8 cellular contexts compared by ENCODE assay signal in the genomic region with DNA sequence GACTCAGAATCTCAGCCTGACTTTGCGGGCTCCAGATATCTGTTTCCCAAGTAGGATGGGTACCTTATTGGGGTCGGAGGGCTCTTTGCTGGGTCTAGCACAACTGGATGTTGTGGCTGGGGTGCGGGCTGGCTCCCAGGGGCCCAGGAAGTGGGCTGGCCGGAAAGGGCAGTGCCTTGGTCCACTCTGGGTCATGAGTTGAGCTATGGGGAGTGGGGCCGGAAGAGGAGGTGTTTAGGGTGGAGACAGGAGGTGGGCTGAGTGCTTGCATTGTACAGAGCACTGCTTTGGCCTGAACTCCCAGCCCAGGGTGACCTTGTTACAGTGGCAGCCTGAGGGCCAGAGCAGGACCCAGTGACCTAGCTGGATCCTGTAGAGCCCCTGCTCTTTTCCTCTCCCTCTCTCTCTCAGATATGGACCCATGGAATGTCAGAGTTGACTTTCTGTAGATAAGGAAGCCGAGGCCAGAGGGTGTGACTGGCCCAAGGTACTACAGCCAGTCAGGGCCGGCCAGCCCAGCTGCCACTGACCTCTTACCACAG. TPM values are rescaled to one million over a fixed set of nuclear protein-coding genes. Genes with fewer than 3 reads are reported as not detected.
DNase-seq lines count a peak whose midpoint lies in the region; ATAC-seq and TF ChIP-seq lines count a peak whose summit lies in the region.

No MANE protein-coding gene starts in this region.

- H3K9me3 Mint-ChIP-seq in naive B cell, result peaks cover 0 to 1% (median 0%) of the 10 kb centered on the region in 7 donors

- H3K27ac ChIP-seq in ectodermal cell (ENCODE audit: insufficient read depth, low read depth, low read length, poor library complexity, severe bottlenecking), result peak overlapping the region; percentile 78

- peaks cover 4% of the 10 kb centered on the region for H3K36me3 ChIP-seq in ectodermal cell (ENCODE audit: control insufficient read depth, insufficient read depth, low read length)

- H3K27ac Mint-ChIP-seq in naive B cell, result peak overlapping the region in 1 of 6 donors; percentile 10

- H3K27me3 Mint-ChIP-seq in naive B cell, result peaks cover 28 to 70% (median 46%) of the 10 kb centered on the region in 3 donors

- peaks cover 0 to 9% (median 7%) of the 10 kb centered on the region in 3 donors for H3K4me1 Mint-ChIP-seq in naive B cell

- no peaks in the 10 kb centered on the region for H3K9me3 ChIP-seq in ectodermal cell (ENCODE audit: control insufficient read depth, low read length)

- no peak for DNase-seq in AG10803 (ENCODE audit: low read depth)
- DNase-seq in naive B cell, result no peak
- no peak for DNase-seq in NCI-H187 treated with DMSO at 0.1 percent for 48 hours (lab: John Stamatoyannopoulos, UW)

- H3K4me3 Mint-ChIP-seq in naive B cell, result peak overlapping the region in 6 of 8 donors; percentile 61 to 74 (median 67)

- H3K4me1 ChIP-seq in ectodermal cell (ENCODE audit: control insufficient read depth, insufficient read depth, low read length), result peaks cover 64% of the 10 kb centered on the region

- 80 to 84% methylated on average over 7 of the region's 7 CpGs for WGBS in ectodermal cell, 2 experiments

- ATAC-seq in naive B cell (ENCODE audit: low read depth in 2 of 2) (no peak), HG02623 (IDR thresholded peaks at IDR 0.05; ENCODE audit: unreplicated experiment) (no peak), HG02588 (IDR thresholded peaks at IDR 0.05; ENCODE audit: unreplicated experiment) (no peak), HG02938 (IDR thresholded peaks at IDR 0.05; ENCODE audit: unreplicated experiment) (no peak)

- TF ChIP-seq CTCF in AG10803 (conservative IDR thresholded peaks at IDR 0.05; ENCODE audit: low read length), result no peak

- no peaks in the 10 kb centered on the region for H3K27me3 ChIP-seq in ectodermal cell (ENCODE audit: control insufficient read depth, insufficient read depth, low read length, poor library complexity, severe bottlenecking)

- H3K36me3 Mint-ChIP-seq in naive B cell, result no peaks in the 10 kb centered on the region

- peak overlapping the region; percentile 79 for H3K4me3 ChIP-seq in AG10803 (ENCODE audit: low read length)
- H3K4me3 ChIP-seq in ectodermal cell (ENCODE audit: insufficient read depth, low read depth, low read length), result peak overlapping the region; percentile 68

TF ChIP-seq in PFSK-1, 5 proteins besides CTCF, POLR2A, EP300 and RAD21:
- TF ChIP-seq, protein P1, sequence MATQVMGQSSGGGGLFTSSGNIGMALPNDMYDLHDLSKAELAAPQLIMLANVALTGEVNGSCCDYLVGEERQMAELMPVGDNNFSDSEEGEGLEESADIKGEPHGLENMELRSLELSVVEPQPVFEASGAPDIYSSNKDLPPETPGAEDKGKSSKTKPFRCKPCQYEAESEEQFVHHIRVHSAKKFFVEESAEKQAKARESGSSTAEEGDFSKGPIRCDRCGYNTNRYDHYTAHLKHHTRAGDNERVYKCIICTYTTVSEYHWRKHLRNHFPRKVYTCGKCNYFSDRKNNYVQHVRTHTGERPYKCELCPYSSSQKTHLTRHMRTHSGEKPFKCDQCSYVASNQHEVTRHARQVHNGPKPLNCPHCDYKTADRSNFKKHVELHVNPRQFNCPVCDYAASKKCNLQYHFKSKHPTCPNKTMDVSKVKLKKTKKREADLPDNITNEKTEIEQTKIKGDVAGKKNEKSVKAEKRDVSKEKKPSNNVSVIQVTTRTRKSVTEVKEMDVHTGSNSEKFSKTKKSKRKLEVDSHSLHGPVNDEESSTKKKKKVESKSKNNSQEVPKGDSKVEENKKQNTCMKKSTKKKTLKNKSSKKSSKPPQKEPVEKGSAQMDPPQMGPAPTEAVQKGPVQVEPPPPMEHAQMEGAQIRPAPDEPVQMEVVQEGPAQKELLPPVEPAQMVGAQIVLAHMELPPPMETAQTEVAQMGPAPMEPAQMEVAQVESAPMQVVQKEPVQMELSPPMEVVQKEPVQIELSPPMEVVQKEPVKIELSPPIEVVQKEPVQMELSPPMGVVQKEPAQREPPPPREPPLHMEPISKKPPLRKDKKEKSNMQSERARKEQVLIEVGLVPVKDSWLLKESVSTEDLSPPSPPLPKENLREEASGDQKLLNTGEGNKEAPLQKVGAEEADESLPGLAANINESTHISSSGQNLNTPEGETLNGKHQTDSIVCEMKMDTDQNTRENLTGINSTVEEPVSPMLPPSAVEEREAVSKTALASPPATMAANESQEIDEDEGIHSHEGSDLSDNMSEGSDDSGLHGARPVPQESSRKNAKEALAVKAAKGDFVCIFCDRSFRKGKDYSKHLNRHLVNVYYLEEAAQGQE (IDR thresholded peaks at IDR 0.05; ENCODE audit: insufficient read depth in 1 of 2, low read depth in 2 of 2, low read length in 2 of 2), result no peak
- TF ChIP-seq TAF1 (IDR thresholded peaks at IDR 0.05; ENCODE audit: borderline replicate concordance, insufficient read depth, low read length) (peak; percentile 70; the same call in 1 of the 2 replicates), SIN3A (IDR thresholded peaks at IDR 0.05; ENCODE audit: borderline replicate concordance, insufficient read depth, low read length) (peak; percentile 8; the same call in 1 of the 2 replicates), POLR2AphosphoS5 (IDR thresholded peaks at IDR 0.05; ENCODE audit: low read depth, low read length) (peak; percentile 69), FOXP2 (optimal IDR thresholded peaks at IDR 0.05; ENCODE audit: borderline replicate concordance, extremely low read depth, extremely low read length, insufficient read depth) (no peak)
TF ChIP-seq in PFSK-1: peak in this region for 3.

RNA-seq across cellular contexts. Expression of a gene that starts 13.2 kb away (rescaled TPM):
- 67.9 TPM for polyA plus RNA-seq in PFSK-1 (2012; ENCODE audit: insufficient read length, low read depth)
- polyA plus RNA-seq in ectodermal cell (2013, experiment 1 of 4), result 106 TPM
- polyA plus RNA-seq in ectodermal cell (2013, experiment 2 of 4), result 108 TPM
- polyA plus RNA-seq in ectodermal cell (2013, experiment 3 of 4), result 87.9 TPM
- 98.6 TPM for polyA plus RNA-seq in ectodermal cell (2013, experiment 4 of 4)
- under 1 TPM in 1 of 6 donors, not detected in 5; 0.54 TPM for polyA plus RNA-seq in naive B cell (ENCODE audit: low read depth in 6 of 6)

RNA-seq across cellular contexts. Expression of a gene that starts 48.4 kb away (rescaled TPM):
- 92.5 TPM for polyA plus RNA-seq in PFSK-1 (2012; ENCODE audit: insufficient read length, low read depth)
- polyA plus RNA-seq in ectodermal cell (2013, experiment 1 of 4), result 144 TPM
- 137 TPM for polyA plus RNA-seq in ectodermal cell (2013, experiment 2 of 4)
- 98.9 TPM for polyA plus RNA-seq in ectodermal cell (2013, experiment 3 of 4)
- 123 TPM for polyA plus RNA-seq in ectodermal cell (2013, experiment 4 of 4)
- 100 to 1,000 TPM in 5 of 6 donors, 10 to 100 TPM in 1; 97.1 to 135 (median 122) TPM for polyA plus RNA-seq in naive B cell (ENCODE audit: low read depth in 6 of 6)

RNA-seq across cellular contexts. Expression of a gene that starts 54.9 kb away (rescaled TPM):
- polyA plus RNA-seq in PFSK-1 (2012; ENCODE audit: insufficient read length, low read depth), result 15.1 TPM
- polyA plus RNA-seq in ectodermal cell (2013, experiment 1 of 4), result 33.8 TPM
- 34.1 TPM for polyA plus RNA-seq in ectodermal cell (2013, experiment 2 of 4)
- 28.7 TPM for polyA plus RNA-seq in ectodermal cell (2013, experiment 3 of 4)
- 34.2 TPM for polyA plus RNA-seq in ectodermal cell (2013, experiment 4 of 4)
- 1 to 10 TPM; 3.5 to 9.6 (median 6.3) TPM for polyA plus RNA-seq in naive B cell (ENCODE audit: low read depth in 6 of 6)

RNA-seq across cellular contexts. Expression of a gene that starts 58.9 kb away (rescaled TPM):
- not detected for polyA plus RNA-seq in PFSK-1 (2012; ENCODE audit: insufficient read length, low read depth)
- polyA plus RNA-seq in ectodermal cell (2013, experiment 1 of 4), result not detected
- not detected for polyA plus RNA-seq in ectodermal cell (2013, experiment 2 of 4)
- not detected for polyA plus RNA-seq in ectodermal cell (2013, experiment 3 of 4)
- polyA plus RNA-seq in ectodermal cell (2013, experiment 4 of 4), result not detected
- polyA plus RNA-seq in naive B cell (ENCODE audit: low read depth in 6 of 6), result not detected
